In the genomic region with DNA sequence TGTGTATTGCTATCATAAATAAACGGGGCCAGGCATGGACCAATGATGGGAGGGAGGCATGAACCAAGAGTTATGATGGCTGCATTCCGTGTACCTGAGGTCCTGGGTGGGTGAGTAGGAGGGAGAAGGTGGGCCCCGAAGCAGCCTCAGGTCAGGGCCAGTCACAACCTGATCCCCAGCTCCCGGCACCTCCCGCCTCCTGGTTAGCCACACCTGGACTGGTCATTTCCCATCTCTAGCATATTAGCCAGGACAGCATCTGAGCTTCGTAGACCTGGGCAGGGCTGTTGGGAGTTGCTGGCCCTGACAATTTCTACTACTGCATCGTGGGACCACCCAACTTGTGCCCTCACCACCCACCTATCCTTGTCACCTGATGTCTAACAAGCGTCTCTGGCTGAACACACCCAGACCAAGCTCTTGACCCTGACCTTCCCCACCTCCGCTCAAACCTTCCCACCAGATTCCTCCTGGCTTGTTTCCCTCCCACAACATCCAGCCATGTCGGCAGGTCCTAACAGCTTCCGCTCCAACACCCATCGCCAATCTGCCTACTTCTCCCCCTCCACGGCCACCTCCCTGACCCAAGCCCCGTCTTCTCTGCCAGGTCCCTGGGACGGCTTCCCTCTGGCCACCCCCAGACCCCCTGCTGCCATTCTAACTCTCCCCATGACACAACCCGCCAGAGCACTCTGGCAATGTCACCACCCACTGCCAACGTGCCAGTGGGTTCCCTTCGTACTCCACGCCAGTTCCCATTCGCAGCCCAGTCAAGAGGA, we compare ENCODE assay signal across 1 cellular context.
TF ChIP-seq lines count a peak whose summit lies in the region.

No MANE protein-coding gene starts in this region.

TF ChIP-seq in HepG2, 621 proteins besides CTCF, POLR2A, EP300 and RAD21 (continued from another document):
- TF ChIP-seq, protein P1, sequence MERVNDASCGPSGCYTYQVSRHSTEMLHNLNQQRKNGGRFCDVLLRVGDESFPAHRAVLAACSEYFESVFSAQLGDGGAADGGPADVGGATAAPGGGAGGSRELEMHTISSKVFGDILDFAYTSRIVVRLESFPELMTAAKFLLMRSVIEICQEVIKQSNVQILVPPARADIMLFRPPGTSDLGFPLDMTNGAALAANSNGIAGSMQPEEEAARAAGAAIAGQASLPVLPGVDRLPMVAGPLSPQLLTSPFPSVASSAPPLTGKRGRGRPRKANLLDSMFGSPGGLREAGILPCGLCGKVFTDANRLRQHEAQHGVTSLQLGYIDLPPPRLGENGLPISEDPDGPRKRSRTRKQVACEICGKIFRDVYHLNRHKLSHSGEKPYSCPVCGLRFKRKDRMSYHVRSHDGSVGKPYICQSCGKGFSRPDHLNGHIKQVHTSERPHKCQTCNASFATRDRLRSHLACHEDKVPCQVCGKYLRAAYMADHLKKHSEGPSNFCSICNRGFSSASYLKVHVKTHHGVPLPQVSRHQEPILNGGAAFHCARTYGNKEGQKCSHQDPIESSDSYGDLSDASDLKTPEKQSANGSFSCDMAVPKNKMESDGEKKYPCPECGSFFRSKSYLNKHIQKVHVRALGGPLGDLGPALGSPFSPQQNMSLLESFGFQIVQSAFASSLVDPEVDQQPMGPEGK (CRISPR knock-in tag; IDR thresholded peaks at IDR 0.05) = no peak
